Comparison of ENCODE assay signal across 8 cellular contexts in the genomic region with DNA sequence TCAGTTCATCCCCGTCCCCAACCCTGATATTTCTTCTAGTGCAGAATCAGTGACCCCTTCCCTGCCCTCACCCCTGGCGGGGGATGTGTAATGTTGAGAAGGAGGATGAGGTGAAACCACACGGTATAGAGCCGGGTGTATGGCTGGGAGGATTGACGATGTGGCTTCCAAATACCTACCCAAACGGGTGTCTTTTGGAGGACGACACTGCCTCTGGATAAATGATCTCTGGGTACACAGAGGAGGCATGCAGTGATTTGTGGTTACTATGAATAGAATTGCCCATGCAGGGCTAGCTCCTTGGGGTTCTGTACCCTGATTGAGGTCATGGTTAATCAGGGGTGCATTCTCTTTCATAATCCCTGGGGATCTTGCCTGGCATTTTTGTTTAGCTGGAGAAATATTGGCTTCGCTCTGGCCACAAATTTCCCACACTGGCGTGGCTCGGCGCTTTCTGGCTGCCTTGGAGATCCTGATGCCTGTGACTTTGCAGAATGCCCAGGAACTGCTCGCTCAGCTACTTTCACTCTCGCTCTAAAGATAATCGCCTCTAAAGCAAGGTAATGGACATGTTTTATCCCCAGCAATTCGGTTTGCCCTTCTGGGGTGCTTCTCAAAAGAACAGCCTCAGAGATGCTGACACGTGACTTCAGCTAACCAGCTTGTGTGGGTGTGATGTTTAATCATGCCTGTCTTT.
DNase-seq lines count a peak whose midpoint lies in the region; ATAC-seq and TF ChIP-seq lines count a peak whose summit lies in the region.
"Had no signal": no experiment of that assay in that cellular context is flagged by ENCODE, and none has a peak within 500 bp of the region (broad histone marks: within the 10 kb centered on the region; RNA-seq: fewer than 3 reads in every experiment).

No MANE protein-coding gene starts in this region.

- H3K27ac ChIP-seq in HL-60 (replicated peaks) (no peak overlapping the region), rectal smooth muscle tissue (ENCODE audit: low read depth, low read length) (no peak overlapping the region)

- peaks cover 8 to 47% (median 22%) of the 10 kb centered on the region in 5 donors for H3K27me3 Mint-ChIP-seq in naive thymus-derived CD8-positive, alpha-beta T cell

- H3K36me3 ChIP-seq in rectal smooth muscle tissue (ENCODE audit: control insufficient read depth, insufficient read depth, low read length), result no peaks in the 10 kb centered on the region

- POLR2A ChIA-PET in naive thymus-derived CD8-positive, alpha-beta T cell (lab: Charles Lee), result no interaction called here

- TF ChIP-seq CTCF in HL-60 (IDR thresholded peaks at IDR 0.05; ENCODE audit: insufficient read depth, low read length), result no peak
- TF ChIP-seq CTCF in fibroblast of the aortic adventitia (IDR thresholded peaks at IDR 0.05; ENCODE audit: insufficient read depth, low read length), result no peak

- H3K9me3 Mint-ChIP-seq in naive thymus-derived CD8-positive, alpha-beta T cell, result no peaks in the 10 kb centered on the region

- H3K4me1 ChIP-seq in rectal smooth muscle tissue (ENCODE audit: control insufficient read depth, insufficient read depth, low read length), result no peaks in the 10 kb centered on the region

- ATAC-seq in GM21447 (IDR thresholded peaks at IDR 0.05; ENCODE audit: unreplicated experiment), result no peak
- ATAC-seq in naive thymus-derived CD8-positive, alpha-beta T cell, result no peak

- peaks cover 0 to 3% (median 0%) of the 10 kb centered on the region in 3 donors for H3K36me3 Mint-ChIP-seq in naive thymus-derived CD8-positive, alpha-beta T cell

- no peak for DNase-seq in HL-60 (ENCODE audit: low read depth in 1 of 2, low spot score in 1 of 2)
- peak; percentile 32 for DNase-seq in RPMI7951 (ENCODE audit: low read depth)
- DNase-seq in fibroblast of the aortic adventitia (ENCODE audit: low read depth), result peak; percentile 31
- no peak for DNase-seq in SIG-M5 (lab: John Stamatoyannopoulos, UW)
- DNase-seq in naive thymus-derived CD8-positive, alpha-beta T cell, result no peak
- DNase-seq: NCI-H524 had no signal

- H3K4me1 Mint-ChIP-seq in naive thymus-derived CD8-positive, alpha-beta T cell, result peaks cover 4 to 8% (median 6%) of the 10 kb centered on the region in 4 donors

- H3K9ac ChIP-seq in rectal smooth muscle tissue (ENCODE audit: low read length), result no peak overlapping the region

- H3K4me3 ChIP-seq in HL-60 (replicated peaks; ENCODE audit: insufficient read depth, low read length), result peak overlapping the region; percentile 15
- peak overlapping the region; percentile 54 for H3K4me3 ChIP-seq in fibroblast of the aortic adventitia (ENCODE audit: low read depth, low read length)
- H3K4me3 ChIP-seq in rectal smooth muscle tissue (ENCODE audit: low read length), result peak overlapping the region; percentile 8

- peak overlapping the region in 2 of 10 donors; percentile 8 to 52 for H3K27ac Mint-ChIP-seq in naive thymus-derived CD8-positive, alpha-beta T cell

- H3K27me3 ChIP-seq in HL-60 (ENCODE audit: insufficient read depth, poor library complexity, severe bottlenecking) (peaks cover 22% of the 10 kb centered on the region), rectal smooth muscle tissue (ENCODE audit: control insufficient read depth, insufficient read depth, low read length) (no peaks in the 10 kb centered on the region)

- peak overlapping the region in 4 of 10 donors; percentile 7 to 36 (median 16) for H3K4me3 Mint-ChIP-seq in naive thymus-derived CD8-positive, alpha-beta T cell

Comparison
In these comparisons a context has a peak if more than half of its experiments do, and no peak if none do; other contexts are left out.
1. DNase-seq: peak in RPMI7951 (single experiment) and fibroblast of the aortic adventitia (single experiment); none in HL-60 (0 of 2), SIG-M5 (single experiment) and naive thymus-derived CD8-positive, alpha-beta T cell (0 of 10).
2. Peak in every context shown above with its lines, with median percentiles within 50 percentile points of each other: H3K4me3 ChIP-seq.